Comparison of ENCODE assay signal across 15 cellular contexts in genomic region chr9:4344946-4345345, GRCh38. TPM values are rescaled to one million over a fixed set of nuclear protein-coding genes. Genes with fewer than 3 reads are reported as not detected.
DNase-seq lines count a peak whose midpoint lies in the region; ATAC-seq and TF ChIP-seq lines count a peak whose summit lies in the region.
"Had no signal": no experiment of that assay in that cellular context is flagged by ENCODE, and none has a peak within 500 bp of the region (broad histone marks: within the 10 kb centered on the region; RNA-seq: fewer than 3 reads in every experiment).

No MANE protein-coding gene starts in this region.

- H4K91ac ChIP-seq in mesenchymal stem cell (ENCODE audit: low read length), result no peak overlapping the region

- H3K4me3 ChIP-seq in breast epithelium (no peak overlapping the region), mesenchymal stem cell (ENCODE audit: insufficient read depth in 1 of 2, low read depth in 1 of 2, low read length in 2 of 2) (no peak overlapping the region), adrenal gland (no peak overlapping the region)
- H3K4me3 ChIP-seq: smooth muscle cell, testis had no signal

- H3K4me1 Mint-ChIP-seq in MCF 10A (ENCODE audit: insufficient read depth, unreplicated experiment), result peaks cover 11% of the 10 kb centered on the region
- peaks cover 12% of the 10 kb centered on the region for H3K4me1 Mint-ChIP-seq in activated T-helper 17 cell treated with anti-CD3 and anti-CD28 coated beads, Interleukin-2, amount 50 U/mL, for 72 hours
- peaks cover 16% of the 10 kb centered on the region for H3K4me1 Mint-ChIP-seq in stimulated activated naive CD8-positive, alpha-beta T cell treated with anti-CD3 and anti-CD28 coated beads, Interleukin-15, amount 100 ng/mL, for 72 hours

- CTCF ChIA-PET in MCF 10A (lab: Yijun Ruan, JAX), result interaction anchor here (0.5 to 2.7 kb wide), 4 partner anchors 18 to 612 kb away, joined by 3 to 10 read pairs (median 4); no protein-coding TSS in a partner anchor

- H4K8ac ChIP-seq in mesenchymal stem cell (ENCODE audit: low read length), result no peak overlapping the region

- DNase-seq in MCF 10A (ENCODE audit: unreplicated experiment) (peak; percentile 78), breast epithelium (ENCODE audit: low spot score in 2 of 2) (no peak), mesenchymal stem cell (no peak), adrenal gland (no peak), GOT3 (lab: John Stamatoyannopoulos, UW) (no peak)
- peak; percentile 41 to 65 for DNase-seq in stimulated activated naive CD8-positive, alpha-beta T cell treated with anti-CD3 and anti-CD28 coated beads, Interleukin-15, amount 100 ng/mL, for 72 hours
- DNase-seq: aorta, EL, Kasumi-1, NCI-H2081 treated with DMSO at 0.1 percent for 48 hours, testis had no signal

- H3K4me1 ChIP-seq in breast epithelium (no peaks in the 10 kb centered on the region), mesenchymal stem cell (ENCODE audit: control insufficient read depth, insufficient read depth, low read depth, low read length) (peaks cover 3% of the 10 kb centered on the region), adrenal gland (replicated peaks in 1 of 2) (no peaks in the 10 kb centered on the region)
- H3K4me1 ChIP-seq: testis had no signal

- H3K4me2 ChIP-seq in mesenchymal stem cell (ENCODE audit: low read length, poor library complexity, severe bottlenecking), result no peak overlapping the region
- H3K4me2 ChIP-seq: smooth muscle cell had no signal

- 64% methylated on average over 5 of the region's 5 CpGs for WGBS in mesenchymal stem cell
- 82 to 87% (median 84%) methylated on average over 5 of the region's 5 CpGs for WGBS in adrenal gland, 4 donors

- H3K27ac ChIP-seq in breast epithelium, result no peak overlapping the region
- peak overlapping the region; percentile 46 for H3K27ac ChIP-seq in mesenchymal stem cell (ENCODE audit: low read length, poor library complexity, severe bottlenecking)
- H3K27ac ChIP-seq in adrenal gland, result no peak overlapping the region
- H3K27ac ChIP-seq: testis had no signal

- peak overlapping the region; percentile 3 for H3K27ac Mint-ChIP-seq in MCF 10A (ENCODE audit: low read depth, unreplicated experiment)
- H3K27ac Mint-ChIP-seq in activated T-helper 17 cell treated with anti-CD3 and anti-CD28 coated beads, Interleukin-2, amount 50 U/mL, for 72 hours, result peak overlapping the region; percentile 61
- peak overlapping the region in 1 of 2 donors; percentile 63 for H3K27ac Mint-ChIP-seq in stimulated activated naive CD8-positive, alpha-beta T cell treated with anti-CD3 and anti-CD28 coated beads, Interleukin-15, amount 100 ng/mL, for 72 hours

- H3K18ac ChIP-seq in mesenchymal stem cell (ENCODE audit: low read depth in 1 of 2, low read length in 2 of 2), result no peak overlapping the region

- H3K36me3 Mint-ChIP-seq in MCF 10A (ENCODE audit: insufficient read depth, unreplicated experiment), result no peaks in the 10 kb centered on the region
- no peaks in the 10 kb centered on the region for H3K36me3 Mint-ChIP-seq in activated T-helper 17 cell treated with anti-CD3 and anti-CD28 coated beads, Interleukin-2, amount 50 U/mL, for 72 hours (ENCODE audit: low read depth)

- POLR2A ChIA-PET in MCF 10A (lab: Yijun Ruan, JAX), result no interaction called here

- H3K27me3 ChIP-seq in breast epithelium (no peaks in the 10 kb centered on the region), mesenchymal stem cell (ENCODE audit: control insufficient read depth in 1 of 2, insufficient read depth in 1 of 2, low read length in 2 of 2) (no peaks in the 10 kb centered on the region), adrenal gland (no peaks in the 10 kb centered on the region)
- H3K27me3 ChIP-seq: testis had no signal

- no TSS peak for BruUV-seq in MCF 10A (replicated peaks; lab: Mats Ljungman, UMichigan)

- H3K9me3 Mint-ChIP-seq in MCF 10A (ENCODE audit: unreplicated experiment), result no peaks in the 10 kb centered on the region
- H3K9me3 Mint-ChIP-seq in activated T-helper 17 cell treated with anti-CD3 and anti-CD28 coated beads, Interleukin-2, amount 50 U/mL, for 72 hours, result no peaks in the 10 kb centered on the region
- no peaks in the 10 kb centered on the region for H3K9me3 Mint-ChIP-seq in stimulated activated naive CD8-positive, alpha-beta T cell treated with anti-CD3 and anti-CD28 coated beads, Interleukin-15, amount 100 ng/mL, for 72 hours

- no peak overlapping the region for H3K4me3 Mint-ChIP-seq in MCF 10A (ENCODE audit: unreplicated experiment)
- peak overlapping the region; percentile 51 for H3K4me3 Mint-ChIP-seq in activated T-helper 17 cell treated with anti-CD3 and anti-CD28 coated beads, Interleukin-2, amount 50 U/mL, for 72 hours
- H3K4me3 Mint-ChIP-seq in stimulated activated naive CD8-positive, alpha-beta T cell treated with anti-CD3 and anti-CD28 coated beads, Interleukin-15, amount 100 ng/mL, for 72 hours, result peak overlapping the region; percentile 16 to 37

- H3K14ac ChIP-seq in mesenchymal stem cell (ENCODE audit: low read length in 2 of 2), result no peak overlapping the region

- intact Hi-C loops in MCF 10A (cut with micrococcal nuclease) (no loop called here), breast epithelium (cut with DNase I; ENCODE audit: low total_unique reads) (no loop called here), adrenal gland (cut with DNase I) (no loop called here)

- H2AK5ac ChIP-seq in mesenchymal stem cell (ENCODE audit: low read length, severe bottlenecking), result peak overlapping the region; percentile 47

- no peak overlapping the region for H2BK120ac ChIP-seq in mesenchymal stem cell (ENCODE audit: low read depth, low read length)

- H3K36me3 ChIP-seq in breast epithelium (no peaks in the 10 kb centered on the region), mesenchymal stem cell (ENCODE audit: control insufficient read depth in 1 of 2, insufficient read depth in 2 of 2, low read depth in 1 of 2, low read length in 2 of 2) (no peaks in the 10 kb centered on the region), adrenal gland (replicated peaks in 1 of 2) (no peaks in the 10 kb centered on the region)

- no peak overlapping the region for H3K4ac ChIP-seq in mesenchymal stem cell (ENCODE audit: low read depth in 1 of 2, low read length in 2 of 2)

- H2BK12ac ChIP-seq in mesenchymal stem cell (ENCODE audit: low read length in 2 of 2), result no peak overlapping the region

- H3K27me3 Mint-ChIP-seq in MCF 10A (ENCODE audit: insufficient read depth, unreplicated experiment), result no peaks in the 10 kb centered on the region
- H3K27me3 Mint-ChIP-seq in activated T-helper 17 cell treated with anti-CD3 and anti-CD28 coated beads, Interleukin-2, amount 50 U/mL, for 72 hours, result no peaks in the 10 kb centered on the region
- H3K27me3 Mint-ChIP-seq in stimulated activated naive CD8-positive, alpha-beta T cell treated with anti-CD3 and anti-CD28 coated beads, Interleukin-15, amount 100 ng/mL, for 72 hours, result no peaks in the 10 kb centered on the region

- no peak overlapping the region for H2BK5ac ChIP-seq in mesenchymal stem cell (ENCODE audit: low read depth, low read length, poor library complexity, severe bottlenecking)

- no peak overlapping the region for H3K9ac ChIP-seq in mesenchymal stem cell (ENCODE audit: low read length)

- TF ChIP-seq CTCF in MCF 10A (IDR thresholded peaks at IDR 0.05; ENCODE audit: unreplicated experiment) (no peak), breast epithelium (IDR thresholded peaks at IDR 0.05) (no peak), adrenal gland (IDR thresholded peaks at IDR 0.05) (no peak)

- H2AFZ ChIP-seq in mesenchymal stem cell (ENCODE audit: low read depth, low read length), result no peak overlapping the region

- no peaks in the 10 kb centered on the region for H3K79me1 ChIP-seq in mesenchymal stem cell (replicated peaks; ENCODE audit: low read length, poor library complexity, severe bottlenecking)

- ATAC-seq in activated T-helper 17 cell treated with anti-CD3 and anti-CD28 coated beads, Interleukin-2, amount 50 U/mL, for 72 hours (replicated peaks), result peak; percentile 100
- ATAC-seq in stimulated activated naive CD8-positive, alpha-beta T cell treated with anti-CD3 and anti-CD28 coated beads, Interleukin-15, amount 100 ng/mL, for 72 hours, result peak; percentile 98
- no peak for ATAC-seq in GM19351 (IDR thresholded peaks at IDR 0.05; ENCODE audit: unreplicated experiment)
- ATAC-seq: Panc1 had no signal

- H2BK15ac ChIP-seq in mesenchymal stem cell (ENCODE audit: low read depth, poor library complexity, severe bottlenecking), result no peak overlapping the region

- H3K23ac ChIP-seq in mesenchymal stem cell (ENCODE audit: low read length in 2 of 2), result no peak overlapping the region

- H3K9me3 ChIP-seq in breast epithelium, result no peaks in the 10 kb centered on the region
- H3K9me3 ChIP-seq in mesenchymal stem cell (ENCODE audit: control insufficient read depth, low read length), result no peaks in the 10 kb centered on the region
- H3K9me3 ChIP-seq in adrenal gland (replicated peaks in 1 of 3), result no peaks in the 10 kb centered on the region
- H3K9me3 ChIP-seq: testis had no signal

- TF ChIP-seq POLR2A in breast epithelium (IDR thresholded peaks at IDR 0.05) (no peak), adrenal gland (IDR thresholded peaks at IDR 0.05) (no peak)

RNA-seq across cellular contexts. Expression of gene GLIS3, which starts 45.1 kb away (rescaled TPM):
- total RNA-seq in MCF 10A (2022) (1.1 TPM in 2 replicates), breast epithelium (10 to 100 TPM; 20.6 to 36.6 (median 24.3) TPM), adrenal gland (10 to 100 TPM in 2 of 8 donors, 1 to 10 TPM in 6; 5.0 to 20.2 (median 8.9) TPM)
- under 1 TPM; 0.80 to 0.85 TPM for total RNA-seq in activated T-helper 17 cell treated with anti-CD3 and anti-CD28 coated beads, Interleukin-2, amount 50 U/mL, for 72 hours
- 19.0 TPM for polyA plus RNA-seq in mesenchymal stem cell (2013, experiment 1 of 2)
- 18.8 TPM for polyA plus RNA-seq in mesenchymal stem cell (2013, experiment 2 of 2)
- polyA plus RNA-seq in adrenal gland, result 1 to 10 TPM; 1.1 to 4.9 (median 1.4) TPM

Comparison
In these comparisons a context has a peak if more than half of its experiments do, and no peak if none do; other contexts are left out.
1. DNase-seq: peak in MCF 10A (single experiment) and stimulated activated naive CD8-positive, alpha-beta T cell treated with anti-CD3 and anti-CD28 coated beads, Interleukin-15, amount 100 ng/mL, for 72 hours (2 of 2); none in breast epithelium (0 of 2), mesenchymal stem cell (single experiment), adrenal gland (0 of 7) and GOT3 (single experiment).